In the genomic region with DNA sequence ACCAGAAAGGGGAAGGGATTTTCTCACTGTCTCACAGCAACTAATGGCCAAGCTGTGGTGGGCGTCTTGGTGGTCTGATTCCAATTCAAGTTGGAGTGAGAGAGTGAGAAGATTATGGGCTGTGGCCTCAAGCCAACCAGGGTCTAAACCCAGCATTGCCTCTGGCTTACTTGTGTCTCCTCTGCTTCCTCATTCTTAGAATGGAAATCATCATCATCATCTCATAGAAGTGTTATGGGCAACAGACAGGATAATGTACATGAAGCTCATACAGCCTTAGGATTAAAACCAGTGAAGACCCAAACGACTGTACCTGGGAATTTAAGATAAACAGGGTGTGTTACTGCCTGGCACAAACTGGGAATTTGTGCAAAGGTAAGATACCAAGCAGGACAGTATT, we compare ENCODE assay signal across 2 cellular contexts.
TF ChIP-seq lines count a peak whose summit lies in the region.

No MANE protein-coding gene starts in this region.

TF ChIP-seq in K562, 482 proteins besides CTCF, POLR2A, EP300 and RAD21:
- TF ChIP-seq ZBTB8A (IDR thresholded peaks at IDR 0.05; ENCODE audit: partially characterized antibody) (no peak), TSC22D4 (tag; IDR thresholded peaks at IDR 0.05) (no peak), ZNF174 (CRISPR knock-in tag; IDR thresholded peaks at IDR 0.05) (no peak), MAFG (tag; conservative IDR thresholded peaks at IDR 0.05) (no peak), SNRNP70 (optimal IDR thresholded peaks at IDR 0.05; ENCODE audit: low read depth, low read length) (no peak), SP2 (IDR thresholded peaks at IDR 0.05; ENCODE audit: extremely low read depth, low read depth, low read length, poor library complexity, severe bottlenecking) (no peak), ARID1B (IDR thresholded peaks at IDR 0.05) (no peak)
- TF ChIP-seq, protein P1, sequence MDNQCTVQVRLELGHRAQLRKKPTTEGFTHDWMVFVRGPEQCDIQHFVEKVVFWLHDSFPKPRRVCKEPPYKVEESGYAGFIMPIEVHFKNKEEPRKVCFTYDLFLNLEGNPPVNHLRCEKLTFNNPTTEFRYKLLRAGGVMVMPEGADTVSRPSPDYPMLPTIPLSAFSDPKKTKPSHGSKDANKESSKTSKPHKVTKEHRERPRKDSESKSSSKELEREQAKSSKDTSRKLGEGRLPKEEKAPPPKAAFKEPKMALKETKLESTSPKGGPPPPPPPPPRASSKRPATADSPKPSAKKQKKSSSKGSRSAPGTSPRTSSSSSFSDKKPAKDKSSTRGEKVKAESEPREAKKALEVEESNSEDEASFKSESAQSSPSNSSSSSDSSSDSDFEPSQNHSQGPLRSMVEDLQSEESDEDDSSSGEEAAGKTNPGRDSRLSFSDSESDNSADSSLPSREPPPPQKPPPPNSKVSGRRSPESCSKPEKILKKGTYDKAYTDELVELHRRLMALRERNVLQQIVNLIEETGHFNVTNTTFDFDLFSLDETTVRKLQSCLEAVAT (IDR thresholded peaks at IDR 0.05): no peak
- TF ChIP-seq, protein P2, sequence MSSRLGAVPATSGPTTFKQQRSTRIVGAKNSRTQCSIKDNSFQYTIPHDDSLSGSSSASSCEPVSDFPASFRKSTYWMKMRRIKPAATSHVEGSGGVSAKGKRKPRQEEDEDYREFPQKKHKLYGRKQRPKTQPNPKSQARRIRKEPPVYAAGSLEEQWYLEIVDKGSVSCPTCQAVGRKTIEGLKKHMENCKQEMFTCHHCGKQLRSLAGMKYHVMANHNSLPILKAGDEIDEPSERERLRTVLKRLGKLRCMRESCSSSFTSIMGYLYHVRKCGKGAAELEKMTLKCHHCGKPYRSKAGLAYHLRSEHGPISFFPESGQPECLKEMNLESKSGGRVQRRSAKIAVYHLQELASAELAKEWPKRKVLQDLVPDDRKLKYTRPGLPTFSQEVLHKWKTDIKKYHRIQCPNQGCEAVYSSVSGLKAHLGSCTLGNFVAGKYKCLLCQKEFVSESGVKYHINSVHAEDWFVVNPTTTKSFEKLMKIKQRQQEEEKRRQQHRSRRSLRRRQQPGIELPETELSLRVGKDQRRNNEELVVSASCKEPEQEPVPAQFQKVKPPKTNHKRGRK (tag; IDR thresholded peaks at IDR 0.05): no peak

TF ChIP-seq in WTC11, 78 proteins besides CTCF, POLR2A, EP300 and RAD21:
- TF ChIP-seq ZNF121 (CRISPR knock-in tag; IDR thresholded peaks at IDR 0.05) (no peak), GTF2I (CRISPR knock-in tag; conservative IDR thresholded peaks at IDR 0.05) (no peak), ESRRA (CRISPR knock-in tag; IDR thresholded peaks at IDR 0.05; ENCODE audit: borderline replicate concordance) (no peak), CDX4 (CRISPR knock-in tag; IDR thresholded peaks at IDR 0.05; ENCODE audit: borderline replicate concordance) (no peak), HMGXB4 (CRISPR knock-in tag; IDR thresholded peaks at IDR 0.05) (no peak), SMAD3 (CRISPR knock-in tag; IDR thresholded peaks at IDR 0.05; ENCODE audit: borderline replicate concordance) (no peak), IRF2 (CRISPR knock-in tag; IDR thresholded peaks at IDR 0.05; ENCODE audit: borderline replicate concordance, low read depth) (no peak), ERG (CRISPR knock-in tag; IDR thresholded peaks at IDR 0.05) (no peak), ATF3 (CRISPR knock-in tag; conservative IDR thresholded peaks at IDR 0.05) (no peak), FOXJ3 (CRISPR knock-in tag; IDR thresholded peaks at IDR 0.05; ENCODE audit: borderline replicate concordance) (no peak), ZNF232 (CRISPR knock-in tag; IDR thresholded peaks at IDR 0.05) (no peak), FOXP1 (CRISPR knock-in tag; IDR thresholded peaks at IDR 0.05; ENCODE audit: borderline replicate concordance) (no peak)
- TF ChIP-seq, protein P3, sequence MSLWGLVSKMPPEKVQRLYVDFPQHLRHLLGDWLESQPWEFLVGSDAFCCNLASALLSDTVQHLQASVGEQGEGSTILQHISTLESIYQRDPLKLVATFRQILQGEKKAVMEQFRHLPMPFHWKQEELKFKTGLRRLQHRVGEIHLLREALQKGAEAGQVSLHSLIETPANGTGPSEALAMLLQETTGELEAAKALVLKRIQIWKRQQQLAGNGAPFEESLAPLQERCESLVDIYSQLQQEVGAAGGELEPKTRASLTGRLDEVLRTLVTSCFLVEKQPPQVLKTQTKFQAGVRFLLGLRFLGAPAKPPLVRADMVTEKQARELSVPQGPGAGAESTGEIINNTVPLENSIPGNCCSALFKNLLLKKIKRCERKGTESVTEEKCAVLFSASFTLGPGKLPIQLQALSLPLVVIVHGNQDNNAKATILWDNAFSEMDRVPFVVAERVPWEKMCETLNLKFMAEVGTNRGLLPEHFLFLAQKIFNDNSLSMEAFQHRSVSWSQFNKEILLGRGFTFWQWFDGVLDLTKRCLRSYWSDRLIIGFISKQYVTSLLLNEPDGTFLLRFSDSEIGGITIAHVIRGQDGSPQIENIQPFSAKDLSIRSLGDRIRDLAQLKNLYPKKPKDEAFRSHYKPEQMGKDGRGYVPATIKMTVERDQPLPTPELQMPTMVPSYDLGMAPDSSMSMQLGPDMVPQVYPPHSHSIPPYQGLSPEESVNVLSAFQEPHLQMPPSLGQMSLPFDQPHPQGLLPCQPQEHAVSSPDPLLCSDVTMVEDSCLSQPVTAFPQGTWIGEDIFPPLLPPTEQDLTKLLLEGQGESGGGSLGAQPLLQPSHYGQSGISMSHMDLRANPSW (CRISPR knock-in tag; conservative IDR thresholded peaks at IDR 0.05; ENCODE audit: low read depth): no peak
- TF ChIP-seq, protein P4, sequence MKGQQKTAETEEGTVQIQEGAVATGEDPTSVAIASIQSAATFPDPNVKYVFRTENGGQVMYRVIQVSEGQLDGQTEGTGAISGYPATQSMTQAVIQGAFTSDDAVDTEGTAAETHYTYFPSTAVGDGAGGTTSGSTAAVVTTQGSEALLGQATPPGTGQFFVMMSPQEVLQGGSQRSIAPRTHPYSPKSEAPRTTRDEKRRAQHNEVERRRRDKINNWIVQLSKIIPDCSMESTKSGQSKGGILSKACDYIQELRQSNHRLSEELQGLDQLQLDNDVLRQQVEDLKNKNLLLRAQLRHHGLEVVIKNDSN (CRISPR knock-in tag; IDR thresholded peaks at IDR 0.05): no peak
- TF ChIP-seq, protein P5, sequence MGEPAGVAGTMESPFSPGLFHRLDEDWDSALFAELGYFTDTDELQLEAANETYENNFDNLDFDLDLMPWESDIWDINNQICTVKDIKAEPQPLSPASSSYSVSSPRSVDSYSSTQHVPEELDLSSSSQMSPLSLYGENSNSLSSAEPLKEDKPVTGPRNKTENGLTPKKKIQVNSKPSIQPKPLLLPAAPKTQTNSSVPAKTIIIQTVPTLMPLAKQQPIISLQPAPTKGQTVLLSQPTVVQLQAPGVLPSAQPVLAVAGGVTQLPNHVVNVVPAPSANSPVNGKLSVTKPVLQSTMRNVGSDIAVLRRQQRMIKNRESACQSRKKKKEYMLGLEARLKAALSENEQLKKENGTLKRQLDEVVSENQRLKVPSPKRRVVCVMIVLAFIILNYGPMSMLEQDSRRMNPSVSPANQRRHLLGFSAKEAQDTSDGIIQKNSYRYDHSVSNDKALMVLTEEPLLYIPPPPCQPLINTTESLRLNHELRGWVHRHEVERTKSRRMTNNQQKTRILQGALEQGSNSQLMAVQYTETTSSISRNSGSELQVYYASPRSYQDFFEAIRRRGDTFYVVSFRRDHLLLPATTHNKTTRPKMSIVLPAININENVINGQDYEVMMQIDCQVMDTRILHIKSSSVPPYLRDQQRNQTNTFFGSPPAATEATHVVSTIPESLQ (CRISPR knock-in tag; IDR thresholded peaks at IDR 0.05): no peak
- TF ChIP-seq, protein P6, sequence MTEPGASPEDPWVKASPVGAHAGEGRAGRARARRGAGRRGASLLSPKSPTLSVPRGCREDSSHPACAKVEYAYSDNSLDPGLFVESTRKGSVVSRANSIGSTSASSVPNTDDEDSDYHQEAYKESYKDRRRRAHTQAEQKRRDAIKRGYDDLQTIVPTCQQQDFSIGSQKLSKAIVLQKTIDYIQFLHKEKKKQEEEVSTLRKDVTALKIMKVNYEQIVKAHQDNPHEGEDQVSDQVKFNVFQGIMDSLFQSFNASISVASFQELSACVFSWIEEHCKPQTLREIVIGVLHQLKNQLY (CRISPR knock-in tag; IDR thresholded peaks at IDR 0.05): no peak
- TF ChIP-seq, protein P7, sequence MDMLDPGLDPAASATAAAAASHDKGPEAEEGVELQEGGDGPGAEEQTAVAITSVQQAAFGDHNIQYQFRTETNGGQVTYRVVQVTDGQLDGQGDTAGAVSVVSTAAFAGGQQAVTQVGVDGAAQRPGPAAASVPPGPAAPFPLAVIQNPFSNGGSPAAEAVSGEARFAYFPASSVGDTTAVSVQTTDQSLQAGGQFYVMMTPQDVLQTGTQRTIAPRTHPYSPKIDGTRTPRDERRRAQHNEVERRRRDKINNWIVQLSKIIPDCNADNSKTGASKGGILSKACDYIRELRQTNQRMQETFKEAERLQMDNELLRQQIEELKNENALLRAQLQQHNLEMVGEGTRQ (CRISPR knock-in tag; IDR thresholded peaks at IDR 0.05): no peak
- TF ChIP-seq, protein P8, sequence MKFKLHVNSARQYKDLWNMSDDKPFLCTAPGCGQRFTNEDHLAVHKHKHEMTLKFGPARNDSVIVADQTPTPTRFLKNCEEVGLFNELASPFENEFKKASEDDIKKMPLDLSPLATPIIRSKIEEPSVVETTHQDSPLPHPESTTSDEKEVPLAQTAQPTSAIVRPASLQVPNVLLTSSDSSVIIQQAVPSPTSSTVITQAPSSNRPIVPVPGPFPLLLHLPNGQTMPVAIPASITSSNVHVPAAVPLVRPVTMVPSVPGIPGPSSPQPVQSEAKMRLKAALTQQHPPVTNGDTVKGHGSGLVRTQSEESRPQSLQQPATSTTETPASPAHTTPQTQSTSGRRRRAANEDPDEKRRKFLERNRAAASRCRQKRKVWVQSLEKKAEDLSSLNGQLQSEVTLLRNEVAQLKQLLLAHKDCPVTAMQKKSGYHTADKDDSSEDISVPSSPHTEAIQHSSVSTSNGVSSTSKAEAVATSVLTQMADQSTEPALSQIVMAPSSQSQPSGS (CRISPR knock-in tag; IDR thresholded peaks at IDR 0.05; ENCODE audit: borderline replicate concordance, low read depth): no peak
